Comparison of ENCODE assay signal across 12 cellular contexts in genomic region chr22:32444068-32444467, GRCh38. TPM values are rescaled to one million over a fixed set of nuclear protein-coding genes. Genes with fewer than 3 reads are reported as not detected.
DNase-seq lines count a peak whose midpoint lies in the region; ATAC-seq, FAIRE-seq and TF ChIP-seq lines count a peak whose summit lies in the region.
"Had no signal": no experiment of that assay in that cellular context is flagged by ENCODE, and none has a peak within 500 bp of the region (broad histone marks: within the 10 kb centered on the region; RNA-seq: fewer than 3 reads in every experiment).

No MANE protein-coding gene starts in this region.

- H3K4me3 Mint-ChIP-seq in activated T-helper 2 cell treated with anti-CD3 and anti-CD28 coated beads, Interferon-gamma antibody, Interleukin-2, Interleukin-4, amounts not matched to agents 10 μg/mL and 5 μg/mL and 100 μg/mL, durations not matched to agents 14 hours and 24 hours and 36 hours (ENCODE audit: low read depth) = no peak overlapping the region

- H2AFZ ChIP-seq in SK-N-SH (ENCODE audit: low read depth) = no peak overlapping the region
- H2AFZ ChIP-seq in HepG2 (ENCODE audit: low read length) = no peak overlapping the region

- peak; percentile 44 for TF ChIP-seq RAD21 in SK-N-SH (IDR thresholded peaks at IDR 0.05; ENCODE audit: low read length)
- no peak; the same call in 1 of the 2 replicates for TF ChIP-seq RAD21 in HepG2 (CRISPR knock-in tag; IDR thresholded peaks at IDR 0.05)

- H4K20me1 ChIP-seq in SK-N-SH (ENCODE audit: insufficient read depth) = no peaks in the 10 kb centered on the region
- no peaks in the 10 kb centered on the region for H4K20me1 ChIP-seq in HepG2 (ENCODE audit: insufficient read depth, low read length)
- H4K20me1 ChIP-seq: BLaER1 treated with 17β-estradiol and CSF1 and Interleukin-3, amounts not matched to agents 10 nM and 100 nM had no signal

- no peaks in the 10 kb centered on the region; the same call in 1 of the 2 replicates for H3K27me3 ChIP-seq in SK-N-SH (ENCODE audit: insufficient read depth)
- peaks cover 0 to 28% of the 10 kb centered on the region in 2 experiments; a peak in 3 of 5 replicates for H3K27me3 ChIP-seq in HepG2 (ENCODE audit: control insufficient read depth in 1 of 2, insufficient read depth in 2 of 2, low read length in 2 of 2)
- peaks cover 0 to 2% (median 0%) of the 10 kb centered on the region in 3 donors for H3K27me3 ChIP-seq in gastrocnemius medialis
- H3K27me3 ChIP-seq: BLaER1 treated with 17β-estradiol and CSF1 and Interleukin-3, amounts not matched to agents 10 nM and 100 nM had no signal

- DNase-seq in NCI-H510A treated with DMSO at 0.1 percent for 48 hours (lab: John Stamatoyannopoulos, UW) (peak; percentile 23), NCI-H510A (lab: John Stamatoyannopoulos, UW) (no peak), HEK293T (ENCODE audit: extremely low spot score) (peak; percentile 46), SK-N-SH (peak; percentile 17), HepG2 (ENCODE audit: low spot score) (peak; percentile 37), gastrocnemius medialis (no peak)
- DNase-seq in activated T-helper 2 cell treated with anti-CD3 and anti-CD28 coated beads, Interferon-gamma antibody, Interleukin-2, Interleukin-4, amounts not matched to agents 10 μg/mL and 5 μg/mL and 100 μg/mL, durations not matched to agents 14 hours and 24 hours and 36 hours (ENCODE audit: low spot score) = no peak

- H3K4me3 ChIP-seq in SK-N-SH (ENCODE audit: low read depth in 2 of 2, low read length in 1 of 2) (no peak overlapping the region), HepG2 (replicated peaks in 1 of 3; ENCODE audit: insufficient read depth in 1 of 3, low read depth in 2 of 3, low read length in 3 of 3) (no peak overlapping the region), gastrocnemius medialis (no peak overlapping the region)
- H3K4me3 ChIP-seq: BLaER1 treated with 17β-estradiol and CSF1 and Interleukin-3, amounts not matched to agents 10 nM and 100 nM had no signal

- no peaks in the 10 kb centered on the region for H3F3A ChIP-seq in SK-N-SH (replicated peaks; ENCODE audit: insufficient read depth)

- H3K4me1 ChIP-seq in SK-N-SH (ENCODE audit: control insufficient read depth in 1 of 2, insufficient read depth in 2 of 2, low read depth in 1 of 2, low read length in 1 of 2) (no peaks in the 10 kb centered on the region), HepG2 (ENCODE audit: insufficient read depth, low read length) (no peaks in the 10 kb centered on the region), gastrocnemius medialis (no peaks in the 10 kb centered on the region)
- H3K4me1 ChIP-seq: BLaER1 treated with 17β-estradiol and CSF1 and Interleukin-3, amounts not matched to agents 10 nM and 100 nM had no signal

- H3K9ac ChIP-seq in SK-N-SH (no peak overlapping the region), HepG2 (ENCODE audit: insufficient read depth, low read depth, low read length) (no peak overlapping the region)
- H3K9ac ChIP-seq: BLaER1 treated with 17β-estradiol and CSF1 and Interleukin-3, amounts not matched to agents 10 nM and 100 nM had no signal

- H3K79me2 ChIP-seq in SK-N-SH (ENCODE audit: insufficient read depth) (no peaks in the 10 kb centered on the region), HepG2 (ENCODE audit: insufficient read depth, low read length) (no peaks in the 10 kb centered on the region)

- H3K4me1 Mint-ChIP-seq in activated T-helper 2 cell treated with anti-CD3 and anti-CD28 coated beads, Interferon-gamma antibody, Interleukin-2, Interleukin-4, amounts not matched to agents 10 μg/mL and 5 μg/mL and 100 μg/mL, durations not matched to agents 14 hours and 24 hours and 36 hours (ENCODE audit: low read depth) = no peaks in the 10 kb centered on the region

- TF ChIP-seq POLR2A in HepG2 (IDR thresholded peaks at IDR 0.05; ENCODE audit: insufficient read depth in 1 of 2, low read depth in 2 of 2, low read length in 2 of 2) (no peak), gastrocnemius medialis (IDR thresholded peaks at IDR 0.05) (no peak)

- no peaks in the 10 kb centered on the region for H3K9me3 ChIP-seq in SK-N-SH
- H3K9me3 ChIP-seq in HepG2 (ENCODE audit: low read length) = no peaks in the 10 kb centered on the region
- no peaks in the 10 kb centered on the region for H3K9me3 ChIP-seq in gastrocnemius medialis
- H3K9me3 ChIP-seq: BLaER1 treated with 17β-estradiol and CSF1 and Interleukin-3, amounts not matched to agents 10 nM and 100 nM had no signal

- BruUV-seq in HepG2 (replicated peaks; lab: Mats Ljungman, UMichigan) = no TSS peak

- FAIRE-seq in HepG2 (lab: Jason Lieb, UNC) = peak; percentile 53
- FAIRE-seq: TTC549 had no signal

- H3K27ac ChIP-seq in SK-N-SH (ENCODE audit: low read depth in 2 of 2, low read length in 1 of 2) (no peak overlapping the region), HepG2 (ENCODE audit: extremely low read length, insufficient read depth, low read length) (no peak overlapping the region), gastrocnemius medialis (no peak overlapping the region)
- H3K27ac ChIP-seq: BLaER1 treated with 17β-estradiol and CSF1 and Interleukin-3, amounts not matched to agents 10 nM and 100 nM; epithelial cell of prostate had no signal

- POLR2A ChIA-PET in HEK293T (lab: Yijun Ruan, JAX) (no interaction called here), SK-N-SH (lab: Yijun Ruan, JAX) (no interaction called here), HepG2 (lab: Yijun Ruan, JAX) (no interaction called here)

- H3K9me2 ChIP-seq in SK-N-SH = no peaks in the 10 kb centered on the region

- no peaks in the 10 kb centered on the region for H3K36me3 ChIP-seq in SK-N-SH (replicated peaks in 1 of 2; ENCODE audit: control insufficient read depth in 1 of 2, insufficient read depth in 2 of 2, low read length in 1 of 2)
- H3K36me3 ChIP-seq in HepG2 (replicated peaks in 1 of 2; ENCODE audit: control insufficient read depth in 1 of 2, insufficient read depth in 2 of 2, low read length in 2 of 2) = no peaks in the 10 kb centered on the region
- H3K36me3 ChIP-seq in gastrocnemius medialis = no peaks in the 10 kb centered on the region
- H3K36me3 ChIP-seq: BLaER1 treated with 17β-estradiol and CSF1 and Interleukin-3, amounts not matched to agents 10 nM and 100 nM had no signal

- in situ Hi-C loops in HepG2 (cut with HindIII; ENCODE audit: extremely low pct_ligation_motif_present, low pct_unique_long_range_greater_than_20kb) = no loop called here
- in situ Hi-C loops in gastrocnemius medialis (cut with MboI; ENCODE audit: low sequenced_read_pairs in 4 of 4) = no loop called here

- ATAC-seq in HepG2 (peak; percentile 82), HG02763 (IDR thresholded peaks at IDR 0.05; ENCODE audit: unreplicated experiment) (no peak), gastrocnemius medialis (no peak)

- TF ChIP-seq CTCF in SK-N-SH (IDR thresholded peaks at IDR 0.05) = peak; percentile 19; the same call in 1 of the 2 replicates
- TF ChIP-seq CTCF in HepG2 (CRISPR knock-in tag; IDR thresholded peaks at IDR 0.05) = peak; percentile 77
- no peak for TF ChIP-seq CTCF in gastrocnemius medialis (IDR thresholded peaks at IDR 0.05 in 4 of 5, conservative IDR thresholded peaks at IDR 0.05 in 1 of 5)

- H3K9me3 Mint-ChIP-seq in activated T-helper 2 cell treated with anti-CD3 and anti-CD28 coated beads, Interferon-gamma antibody, Interleukin-2, Interleukin-4, amounts not matched to agents 10 μg/mL and 5 μg/mL and 100 μg/mL, durations not matched to agents 14 hours and 24 hours and 36 hours = no peaks in the 10 kb centered on the region

- no peak overlapping the region for H3K27ac Mint-ChIP-seq in activated T-helper 2 cell treated with anti-CD3 and anti-CD28 coated beads, Interferon-gamma antibody, Interleukin-2, Interleukin-4, amounts not matched to agents 10 μg/mL and 5 μg/mL and 100 μg/mL, durations not matched to agents 14 hours and 24 hours and 36 hours

- intact Hi-C loops in HepG2 (cut with micrococcal nuclease; ENCODE audit: unreplicated experiment) = loop anchor here (2.0 kb wide), 1 partner anchor 31 kb away; the partner anchor contains the start of gene RTCB
- intact Hi-C loops in activated T-helper 2 cell treated with anti-CD3 and anti-CD28 coated beads, Interferon-gamma antibody, Interleukin-2, Interleukin-4, amounts not matched to agents 10 μg/mL and 5 μg/mL and 100 μg/mL, durations not matched to agents 14 hours and 24 hours and 36 hours (cut with micrococcal nuclease) = no loop called here
- intact Hi-C loops in gastrocnemius medialis (cut with DNase I; ENCODE audit: low total_unique reads) = no loop called here

- 24% methylated on average over 5 of the region's 6 CpGs for WGBS in SK-N-SH (ENCODE audit: low lambda C conversion rate)
- WGBS in HepG2 (ENCODE audit: low lambda C conversion rate) = under 1% methylated on average over 5 of the region's 6 CpGs

- no peaks in the 10 kb centered on the region for H3K36me3 Mint-ChIP-seq in activated T-helper 2 cell treated with anti-CD3 and anti-CD28 coated beads, Interferon-gamma antibody, Interleukin-2, Interleukin-4, amounts not matched to agents 10 μg/mL and 5 μg/mL and 100 μg/mL, durations not matched to agents 14 hours and 24 hours and 36 hours (ENCODE audit: low read depth)

- CTCF ChIA-PET in HEK293T (lab: Yijun Ruan, JAX) (interaction anchor here (0.5 to 1.0 kb wide), 2 partner anchors 33 to 53 kb away, joined by 3 to 4 read pairs; no protein-coding TSS in a partner anchor), SK-N-SH (lab: Yijun Ruan, JAX) (interaction anchor here (0.6 to 1.9 kb wide), 9 partner anchors 10 to 1019 kb away, joined by 3 to 6 read pairs (median 4); partner anchors contain the start of gene FBXO7), HepG2 (lab: Yijun Ruan, JAX; ENCODE audit: low intra/inter-chr PET ratio, low total read pairs) (interaction anchor here (1.1 to 1.7 kb wide), 3 partner anchors 30 to 467 kb away, joined by 3 to 4 read pairs (median 3); no protein-coding TSS in a partner anchor)

- no peaks in the 10 kb centered on the region for H3K27me3 Mint-ChIP-seq in activated T-helper 2 cell treated with anti-CD3 and anti-CD28 coated beads, Interferon-gamma antibody, Interleukin-2, Interleukin-4, amounts not matched to agents 10 μg/mL and 5 μg/mL and 100 μg/mL, durations not matched to agents 14 hours and 24 hours and 36 hours (ENCODE audit: low read depth)

- H3K4me2 ChIP-seq in SK-N-SH = no peak overlapping the region
- H3K4me2 ChIP-seq in HepG2 (ENCODE audit: low read depth, low read length) = no peak overlapping the region
- H3K4me2 ChIP-seq: BLaER1 treated with 17β-estradiol and CSF1 and Interleukin-3, amounts not matched to agents 10 nM and 100 nM had no signal

- TF ChIP-seq EP300 in SK-N-SH (IDR thresholded peaks at IDR 0.05; ENCODE audit: borderline replicate concordance in 1 of 2, low read depth in 1 of 2, low read length in 1 of 2) (no peak), HepG2 (IDR thresholded peaks at IDR 0.05; ENCODE audit: low read depth in 2 of 2, low read length in 2 of 2) (no peak), HepG2 (CRISPR knock-in tag; IDR thresholded peaks at IDR 0.05; ENCODE audit: borderline replicate concordance) (no peak)

RNA-seq across cellular contexts. Expression of gene BPIFC, which starts 20.2 kb away (rescaled TPM):
- polyA plus RNA-seq in SK-N-SH (2012; rRNA removed) (not detected in 2 replicates), HepG2 (2011; rRNA removed) (not detected in 2 replicates)
- polyA plus RNA-seq in SK-N-SH (2012; cell fraction: cytosol; rRNA removed) = not detected in 2 replicates
- polyA plus RNA-seq in SK-N-SH (2012; cell fraction: nucleus; rRNA removed) = 0.02 TPM in 1 of 2 replicates, not detected in the other
- total RNA-seq in HepG2 (2016; rRNA removed; fragmentation: Illumina TruSeq; extraction: Trizol) (not detected in 2 replicates), gastrocnemius medialis (not detected)
- not detected in 2 replicates for total RNA-seq in HepG2 (2016; cell fraction: cytosol; rRNA removed; fragmentation: Illumina TruSeq; extraction: Trizol; ENCODE audit: low read depth)
- not detected in 2 replicates for total RNA-seq in HepG2 (2016; cell fraction: insoluble cytoplasmic fraction; rRNA removed; fragmentation: Illumina TruSeq; extraction: Trizol)
- total RNA-seq in HepG2 (2016; cell fraction: membrane; rRNA removed; fragmentation: Illumina TruSeq; extraction: Trizol) = not detected in 2 replicates
- total RNA-seq in HepG2 (2016; cell fraction: nucleus; rRNA removed; fragmentation: Illumina TruSeq; extraction: Trizol) = not detected in 2 replicates
- polyA plus RNA-seq in HepG2 (2011; cell fraction: cytosol; rRNA removed) = not detected in 2 replicates
- polyA plus RNA-seq in HepG2 (2011; cell fraction: nucleus; rRNA removed) = not detected in 2 replicates
- not detected in 2 replicates for polyA plus RNA-seq in HepG2 (2012)
- not detected in 2 replicates for polyA plus RNA-seq in HepG2 (2016; cell fraction: cytosol; fragmentation: Illumina TruSeq; extraction: Trizol; ENCODE audit: low read depth)
- polyA plus RNA-seq in HepG2 (2016; cell fraction: insoluble cytoplasmic fraction; fragmentation: Illumina TruSeq; extraction: Trizol; ENCODE audit: low read depth) = not detected in 2 replicates
- polyA plus RNA-seq in HepG2 (2016; cell fraction: membrane; fragmentation: Illumina TruSeq; extraction: Trizol; ENCODE audit: low read depth) = not detected in 2 replicates
- polyA plus RNA-seq in HepG2 (2016; cell fraction: nucleus; fragmentation: Illumina TruSeq; extraction: Trizol; ENCODE audit: insufficient read depth, low read depth) = not detected in 2 replicates
- not detected in 2 replicates for polyA minus RNA-seq in HepG2 (2011; rRNA and poly(A)+ RNA removed; ENCODE audit: low replicate concordance)
- not detected in 2 replicates for polyA minus RNA-seq in HepG2 (2011; cell fraction: cytosol; rRNA and poly(A)+ RNA removed)
- polyA minus RNA-seq in HepG2 (2011; cell fraction: nucleus; rRNA and poly(A)+ RNA removed) = not detected in 2 replicates
- total RNA-seq in activated T-helper 2 cell treated with anti-CD3 and anti-CD28 coated beads, Interferon-gamma antibody, Interleukin-2, Interleukin-4, amounts not matched to agents 10 μg/mL and 5 μg/mL and 100 μg/mL, durations not matched to agents 14 hours and 24 hours and 36 hours = not detected in 2 replicates
- total RNA-seq: posterior vena cava had no signal

RNA-seq across cellular contexts. Expression of gene FBXO7, which starts 30.5 kb away (rescaled TPM):
- polyA plus RNA-seq in SK-N-SH (2012; rRNA removed) (77.3 and 89.1 TPM in 2 replicates), HepG2 (2011; rRNA removed) (157 and 172 TPM in 2 replicates)
- polyA plus RNA-seq in SK-N-SH (2012; cell fraction: cytosol; rRNA removed) = 80.8 and 84.8 TPM in 2 replicates
- 36.5 and 62.7 TPM in 2 replicates for polyA plus RNA-seq in SK-N-SH (2012; cell fraction: nucleus; rRNA removed)
- total RNA-seq in HepG2 (2016; rRNA removed; fragmentation: Illumina TruSeq; extraction: Trizol) (105 and 118 TPM in 2 replicates), gastrocnemius medialis (10 to 100 TPM; 30.6 to 40.7 (median 31.8) TPM)
- total RNA-seq in HepG2 (2016; cell fraction: cytosol; rRNA removed; fragmentation: Illumina TruSeq; extraction: Trizol; ENCODE audit: low read depth) = 110 and 111 TPM in 2 replicates
- 100 and 116 TPM in 2 replicates for total RNA-seq in HepG2 (2016; cell fraction: insoluble cytoplasmic fraction; rRNA removed; fragmentation: Illumina TruSeq; extraction: Trizol)
- total RNA-seq in HepG2 (2016; cell fraction: membrane; rRNA removed; fragmentation: Illumina TruSeq; extraction: Trizol) = 161 and 169 TPM in 2 replicates
- total RNA-seq in HepG2 (2016; cell fraction: nucleus; rRNA removed; fragmentation: Illumina TruSeq; extraction: Trizol) = 64.6 and 67.3 TPM in 2 replicates
- polyA plus RNA-seq in HepG2 (2011; cell fraction: cytosol; rRNA removed) = 129 and 182 TPM in 2 replicates
- 62.2 and 72.8 TPM in 2 replicates for polyA plus RNA-seq in HepG2 (2011; cell fraction: nucleus; rRNA removed)
- polyA plus RNA-seq in HepG2 (2012) = 96.5 and 134 TPM in 2 replicates
- polyA plus RNA-seq in HepG2 (2016; cell fraction: cytosol; fragmentation: Illumina TruSeq; extraction: Trizol; ENCODE audit: low read depth) = 147 and 160 TPM in 2 replicates
- polyA plus RNA-seq in HepG2 (2016; cell fraction: insoluble cytoplasmic fraction; fragmentation: Illumina TruSeq; extraction: Trizol; ENCODE audit: low read depth) = 167 and 172 TPM in 2 replicates
- 197 and 199 TPM in 2 replicates for polyA plus RNA-seq in HepG2 (2016; cell fraction: membrane; fragmentation: Illumina TruSeq; extraction: Trizol; ENCODE audit: low read depth)
- polyA plus RNA-seq in HepG2 (2016; cell fraction: nucleus; fragmentation: Illumina TruSeq; extraction: Trizol; ENCODE audit: insufficient read depth, low read depth) = 96.5 and 96.9 TPM in 2 replicates
- 151 and 179 TPM in 2 replicates for polyA minus RNA-seq in HepG2 (2011; rRNA and poly(A)+ RNA removed; ENCODE audit: low replicate concordance)
- 79.0 and 88.0 TPM in 2 replicates for polyA minus RNA-seq in HepG2 (2011; cell fraction: cytosol; rRNA and poly(A)+ RNA removed)
- 78.5 and 95.4 TPM in 2 replicates for polyA minus RNA-seq in HepG2 (2011; cell fraction: nucleus; rRNA and poly(A)+ RNA removed)
- 104 and 106 TPM in 2 replicates for total RNA-seq in activated T-helper 2 cell treated with anti-CD3 and anti-CD28 coated beads, Interferon-gamma antibody, Interleukin-2, Interleukin-4, amounts not matched to agents 10 μg/mL and 5 μg/mL and 100 μg/mL, durations not matched to agents 14 hours and 24 hours and 36 hours

RNA-seq across cellular contexts. Expression of gene RTCB, which starts 32.0 kb away (rescaled TPM):
- 89.6 and 110 TPM in 2 replicates for polyA plus RNA-seq in SK-N-SH (2012; rRNA removed)
- polyA plus RNA-seq in SK-N-SH (2012; cell fraction: cytosol; rRNA removed) = 107 TPM in 2 replicates
- polyA plus RNA-seq in SK-N-SH (2012; cell fraction: nucleus; rRNA removed) = 68.8 and 95.0 TPM in 2 replicates
- 167 and 227 TPM in 2 replicates for total RNA-seq in HepG2 (2016; rRNA removed; fragmentation: Illumina TruSeq; extraction: Trizol)
- 17.0 and 18.6 TPM in 2 replicates for total RNA-seq in HepG2 (2016; cell fraction: cytosol; rRNA removed; fragmentation: Illumina TruSeq; extraction: Trizol; ENCODE audit: low read depth)
- 166 and 225 TPM in 2 replicates for total RNA-seq in HepG2 (2016; cell fraction: insoluble cytoplasmic fraction; rRNA removed; fragmentation: Illumina TruSeq; extraction: Trizol)
- total RNA-seq in HepG2 (2016; cell fraction: membrane; rRNA removed; fragmentation: Illumina TruSeq; extraction: Trizol) = 36.3 and 42.5 TPM in 2 replicates
- 64.5 and 76.3 TPM in 2 replicates for total RNA-seq in HepG2 (2016; cell fraction: nucleus; rRNA removed; fragmentation: Illumina TruSeq; extraction: Trizol)
- polyA plus RNA-seq in HepG2 (2011; rRNA removed) = 91.3 and 108 TPM in 2 replicates
- polyA plus RNA-seq in HepG2 (2011; cell fraction: cytosol; rRNA removed) = 96.3 and 117 TPM in 2 replicates
- 35.0 and 48.2 TPM in 2 replicates for polyA plus RNA-seq in HepG2 (2011; cell fraction: nucleus; rRNA removed)
- 68.2 and 70.0 TPM in 2 replicates for polyA plus RNA-seq in HepG2 (2012)
- polyA plus RNA-seq in HepG2 (2016; cell fraction: cytosol; fragmentation: Illumina TruSeq; extraction: Trizol; ENCODE audit: low read depth) = 11.5 and 14.6 TPM in 2 replicates
- polyA plus RNA-seq in HepG2 (2016; cell fraction: insoluble cytoplasmic fraction; fragmentation: Illumina TruSeq; extraction: Trizol; ENCODE audit: low read depth) = 163 and 170 TPM in 2 replicates
- 23.0 and 23.7 TPM in 2 replicates for polyA plus RNA-seq in HepG2 (2016; cell fraction: membrane; fragmentation: Illumina TruSeq; extraction: Trizol; ENCODE audit: low read depth)
- polyA plus RNA-seq in HepG2 (2016; cell fraction: nucleus; fragmentation: Illumina TruSeq; extraction: Trizol; ENCODE audit: insufficient read depth, low read depth) = 55.6 and 63.5 TPM in 2 replicates
- polyA minus RNA-seq in HepG2 (2011; rRNA and poly(A)+ RNA removed; ENCODE audit: low replicate concordance) = 82.5 and 87.3 TPM in 2 replicates
- polyA minus RNA-seq in HepG2 (2011; cell fraction: cytosol; rRNA and poly(A)+ RNA removed) = 38.1 and 39.7 TPM in 2 replicates
- 56.3 and 65.5 TPM in 2 replicates for polyA minus RNA-seq in HepG2 (2011; cell fraction: nucleus; rRNA and poly(A)+ RNA removed)
- 97.5 and 102 TPM in 2 replicates for total RNA-seq in activated T-helper 2 cell treated with anti-CD3 and anti-CD28 coated beads, Interferon-gamma antibody, Interleukin-2, Interleukin-4, amounts not matched to agents 10 μg/mL and 5 μg/mL and 100 μg/mL, durations not matched to agents 14 hours and 24 hours and 36 hours
- 10 to 100 TPM; 53.7 to 76.4 (median 56.6) TPM for total RNA-seq in gastrocnemius medialis

Comparison
In these comparisons a context has a peak if more than half of its experiments do, and no peak if none do; other contexts are left out.
1. DNase-seq: peak in NCI-H510A treated with DMSO at 0.1 percent for 48 hours (single experiment), HEK293T (single experiment), SK-N-SH (single experiment) and HepG2 (single experiment); none in NCI-H510A (single experiment), activated T-helper 2 cell treated with anti-CD3 and anti-CD28 coated beads, Interferon-gamma antibody, Interleukin-2, Interleukin-4, amounts not matched to agents 10 μg/mL and 5 μg/mL and 100 μg/mL, durations not matched to agents 14 hours and 24 hours and 36 hours (single experiment) and gastrocnemius medialis (0 of 2).
2. CTCF ChIP-seq: peak in SK-N-SH (single experiment) and HepG2 (single experiment); none in gastrocnemius medialis (0 of 5).